ENCODE assay signal across 15 cellular contexts in genomic region chr1:56535949-56536348, GRCh38. TPM values are rescaled to one million over a fixed set of nuclear protein-coding genes. Genes with fewer than 3 reads are reported as not detected.
DNase-seq lines count a peak whose midpoint lies in the region; ATAC-seq and TF ChIP-seq lines count a peak whose summit lies in the region.
"Had no signal": no experiment of that assay in that cellular context is flagged by ENCODE, and none has a peak within 500 bp of the region (broad histone marks: within the 10 kb centered on the region; RNA-seq: fewer than 3 reads in every experiment).

No MANE protein-coding gene starts in this region.

- H3K4ac ChIP-seq in mesendoderm (ENCODE audit: low read depth, low read length): no peak overlapping the region

- peak overlapping the region; percentile 67 for H3K56ac ChIP-seq in mesendoderm (ENCODE audit: low read length)

- H3K9ac ChIP-seq in HUES6 (ENCODE audit: low read length) (peak overlapping the region; percentile 24), mesendoderm (ENCODE audit: low read length) (no peak overlapping the region)

- no peak for TF ChIP-seq CTCF in cardiac muscle cell (IDR thresholded peaks at IDR 0.05; ENCODE audit: low read depth, low read length)

- peak overlapping the region; percentile 60 for H3K27ac ChIP-seq in HUES6 (ENCODE audit: low read depth, low read length)
- H3K27ac ChIP-seq in cardiac muscle cell: peak overlapping the region; percentile 24
- no peak overlapping the region for H3K27ac ChIP-seq in mesendoderm (ENCODE audit: low read depth, low read length)

- WGBS in mesendoderm (ENCODE audit: extremely low coverage, insufficient coverage, low lambda C conversion rate): no CpG with 5 or more reads among the region's 4 CpGs

- no peaks in the 10 kb centered on the region for H3K9me3 ChIP-seq in HUES6 (ENCODE audit: control insufficient read depth, insufficient read depth, low read depth, low read length)
- H3K9me3 ChIP-seq in cardiac muscle cell (ENCODE audit: low read depth): no peaks in the 10 kb centered on the region

- DNase-seq in NCI-H510A treated with DMSO at 0.1 percent for 48 hours (lab: John Stamatoyannopoulos, UW) (peak; percentile 82), cardiac muscle cell (ENCODE audit: low read depth in 1 of 2, low spot score in 1 of 2) (peak in 1 of 2 donors; percentile 29), mesendoderm (no peak), cortex of kidney (lab: John Stamatoyannopoulos, UW) (no peak)
- no peak for DNase-seq in activated naive CD4-positive, alpha-beta T cell treated with anti-CD3 and anti-CD28 coated beads, Interleukin-2, amount 50 U/mL, for 16 hours
- DNase-seq: activated CD4-positive, alpha-beta T cell treated with anti-CD3 and anti-CD28 coated beads, Interleukin-2, amount 50 U/mL, for 4 hours; activated naive CD8-positive, alpha-beta T cell treated with anti-CD3 and anti-CD28 coated beads, Interleukin-2, amount 50 U/mL, for 24 hours; activated T-cell treated with anti-CD3 and anti-CD28 coated beads, Interleukin-2, amount 50 U/mL, for 4 hours; AML-193; cerebellar nuclear complex; islet precursor cell; NCI-H524 had no signal

- ATAC-seq in GM21526 (IDR thresholded peaks at IDR 0.05; ENCODE audit: low FRiP score, unreplicated experiment): no peak
- no peak for ATAC-seq in GM21528 (IDR thresholded peaks at IDR 0.05; ENCODE audit: low FRiP score, unreplicated experiment)
- ATAC-seq: activated naive CD8-positive, alpha-beta T cell treated with anti-CD3 and anti-CD28 coated beads, Interleukin-2, amount 50 U/mL, for 24 hours; activated T-cell treated with anti-CD3 and anti-CD28 coated beads, Interleukin-2, amount 50 U/mL, for 4 hours had no signal

- H4K8ac ChIP-seq in mesendoderm (ENCODE audit: low read depth, low read length): no peak overlapping the region

- H2BK120ac ChIP-seq in mesendoderm (ENCODE audit: low read depth, low read length): no peak overlapping the region

- peak overlapping the region; percentile 85 for H3K18ac ChIP-seq in mesendoderm (ENCODE audit: low read length)

- H2AK5ac ChIP-seq in mesendoderm (ENCODE audit: low read length): no peak overlapping the region

- peaks cover 88% of the 10 kb centered on the region for H3K4me1 ChIP-seq in HUES6 (ENCODE audit: control insufficient read depth, insufficient read depth, low read length)
- peaks cover 32% of the 10 kb centered on the region for H3K4me1 ChIP-seq in cardiac muscle cell (ENCODE audit: low read depth)
- peaks cover 28% of the 10 kb centered on the region for H3K4me1 ChIP-seq in mesendoderm (ENCODE audit: control insufficient read depth, low read depth, low read length)

- H3K79me1 ChIP-seq in mesendoderm (ENCODE audit: low read length): peaks cover 2% of the 10 kb centered on the region

- H3K36me3 ChIP-seq in HUES6 (ENCODE audit: control insufficient read depth, insufficient read depth, low read length) (peaks cover 39% of the 10 kb centered on the region), cardiac muscle cell (no peaks in the 10 kb centered on the region), mesendoderm (ENCODE audit: control insufficient read depth, insufficient read depth, low read length) (no peaks in the 10 kb centered on the region)

- H3K4me2 ChIP-seq in mesendoderm (ENCODE audit: low read length): no peak overlapping the region

- H3K27me3 ChIP-seq in HUES6 (ENCODE audit: control insufficient read depth, insufficient read depth, low read length) (no peaks in the 10 kb centered on the region), cardiac muscle cell (no peaks in the 10 kb centered on the region), mesendoderm (ENCODE audit: insufficient read depth, low read length, poor library complexity) (no peaks in the 10 kb centered on the region)

- H4K5ac ChIP-seq in mesendoderm (ENCODE audit: low read length): no peak overlapping the region

- H3K4me3 ChIP-seq in HUES6 (ENCODE audit: low read depth, low read length): peak overlapping the region; percentile 5; the same call in 1 of the 2 replicates
- no peak overlapping the region for H3K4me3 ChIP-seq in cardiac muscle cell
- no peak overlapping the region for H3K4me3 ChIP-seq in mesendoderm (ENCODE audit: low read length)

- no peak overlapping the region for H2BK15ac ChIP-seq in mesendoderm (replicated peaks; ENCODE audit: low read depth)

- no peak overlapping the region for H3K23ac ChIP-seq in mesendoderm (ENCODE audit: low read length)

- H2BK5ac ChIP-seq in mesendoderm (ENCODE audit: low read length): peak overlapping the region; percentile 23

- H3K79me2 ChIP-seq in mesendoderm (ENCODE audit: control insufficient read depth, insufficient read depth, low read length): peaks cover 2% of the 10 kb centered on the region

RNA-seq across cellular contexts. Expression of gene PLPP3, which starts 43.4 kb away (rescaled TPM):
- 56.2 and 58.2 TPM in 2 replicates for total RNA-seq in cardiac muscle cell
- polyA plus RNA-seq in cardiac muscle cell: 41.3 and 41.4 TPM in 2 replicates
- polyA plus RNA-seq in mesendoderm (2013, experiment 1 of 2): 8.7 TPM
- 9.3 TPM for polyA plus RNA-seq in mesendoderm (2013, experiment 2 of 2)
